ENCODE assay signal across 10 cellular contexts in genomic region chr5:88979244-88979643, GRCh38.
DNase-seq lines count a peak whose midpoint lies in the region; ATAC-seq and TF ChIP-seq lines count a peak whose summit lies in the region.
"Had no signal": no experiment of that assay in that cellular context is flagged by ENCODE, and none has a peak within 500 bp of the region (broad histone marks: within the 10 kb centered on the region; RNA-seq: fewer than 3 reads in every experiment).

No MANE protein-coding gene starts in this region.

- no peak overlapping the region for H4K5ac ChIP-seq in mesendoderm (ENCODE audit: low read length)

- H2AFZ ChIP-seq in OCI-LY3 (ENCODE audit: low read depth, low read length): peak overlapping the region; percentile 64; the same call in 1 of the 2 replicates

- POLR2A ChIA-PET in naive thymus-derived CD4-positive, alpha-beta T cell (lab: Charles Lee): no interaction called here

- H3K36me3 ChIP-seq in OCI-LY3 (replicated peaks; ENCODE audit: low read depth, low read length) (no peaks in the 10 kb centered on the region), mesendoderm (ENCODE audit: control insufficient read depth, insufficient read depth, low read length) (no peaks in the 10 kb centered on the region)
- no peaks in the 10 kb centered on the region for H3K36me3 ChIP-seq in naive thymus-derived CD4-positive, alpha-beta T cell (ENCODE audit: control insufficient read depth in 2 of 3, insufficient read depth in 3 of 3, low read length in 3 of 3)

- no peak overlapping the region for H3K27ac ChIP-seq in OCI-LY3 (ENCODE audit: low read length)
- no peak overlapping the region for H3K27ac ChIP-seq in mesendoderm (ENCODE audit: low read depth, low read length)
- no peak overlapping the region for H3K27ac ChIP-seq in naive thymus-derived CD4-positive, alpha-beta T cell (ENCODE audit: low read depth, low read length)
- H3K27ac ChIP-seq: epithelial cell of prostate had no signal

- H3K18ac ChIP-seq in mesendoderm (ENCODE audit: low read length): no peak overlapping the region

- H3K27me3 Mint-ChIP-seq in naive thymus-derived CD4-positive, alpha-beta T cell: no peaks in the 10 kb centered on the region
- H3K27me3 Mint-ChIP-seq in chondrocyte (ENCODE audit: low read depth): no peaks in the 10 kb centered on the region

- no peak overlapping the region for H3K23ac ChIP-seq in mesendoderm (ENCODE audit: low read length)

- H3K27me3 ChIP-seq in OCI-LY3 (ENCODE audit: low read depth, low read length) (no peaks in the 10 kb centered on the region), mesendoderm (ENCODE audit: insufficient read depth, low read length, poor library complexity) (no peaks in the 10 kb centered on the region)
- no peaks in the 10 kb centered on the region for H3K27me3 ChIP-seq in naive thymus-derived CD4-positive, alpha-beta T cell (ENCODE audit: control insufficient read depth in 2 of 2, insufficient read depth in 2 of 2, low read length in 2 of 2)

- H2AK5ac ChIP-seq in mesendoderm (ENCODE audit: low read length): no peak overlapping the region

- DNase-seq in mesendoderm (peak; percentile 26), chondrocyte (ENCODE audit: low spot score) (no peak), NCI-H2107 treated with DMSO at 0.1 percent for 48 hours (lab: John Stamatoyannopoulos, UW; ENCODE audit: unreplicated experiment) (no peak)
- no peak for DNase-seq in naive thymus-derived CD4-positive, alpha-beta T cell
- DNase-seq in stimulated activated naive CD4-positive, alpha-beta T cell (lab: John Stamatoyannopoulos, UW): no peak

- no peaks in the 10 kb centered on the region for H3K79me1 ChIP-seq in mesendoderm (ENCODE audit: low read length)

- H4K8ac ChIP-seq in mesendoderm (ENCODE audit: low read depth, low read length): no peak overlapping the region

- peaks cover 0 to 12% (median 0%) of the 10 kb centered on the region in 11 donors for H3K9me3 Mint-ChIP-seq in naive thymus-derived CD4-positive, alpha-beta T cell
- H3K9me3 Mint-ChIP-seq in chondrocyte (ENCODE audit: low read depth): peaks cover 3% of the 10 kb centered on the region

- H2BK5ac ChIP-seq in mesendoderm (ENCODE audit: low read length): no peak overlapping the region

- WGBS in mesendoderm (ENCODE audit: extremely low coverage, insufficient coverage, low lambda C conversion rate): no CpG with 5 or more reads among the region's 3 CpGs

- H4K20me1 ChIP-seq in OCI-LY3 (ENCODE audit: insufficient read depth, low read length): no peaks in the 10 kb centered on the region

- 0 out of 2 replicates have a peak overlapping the region, but pooled peaks have one; percentile 11 for H3K4me2 ChIP-seq in OCI-LY3 (ENCODE audit: low read length)
- H3K4me2 ChIP-seq in mesendoderm (ENCODE audit: low read length): no peak overlapping the region

- H2BK120ac ChIP-seq in mesendoderm (ENCODE audit: low read depth, low read length): no peak overlapping the region

- no peaks in the 10 kb centered on the region for H3K9me3 ChIP-seq in OCI-LY3 (ENCODE audit: insufficient read depth, low read length)
- H3K9me3 ChIP-seq in naive thymus-derived CD4-positive, alpha-beta T cell (ENCODE audit: control insufficient read depth in 2 of 3, low read length in 3 of 3): no peaks in the 10 kb centered on the region

- CTCF ChIA-PET in naive thymus-derived CD4-positive, alpha-beta T cell (lab: Charles Lee): no interaction called here

- no peak overlapping the region for H3K56ac ChIP-seq in mesendoderm (ENCODE audit: low read length)

- ATAC-seq in GM19035 (IDR thresholded peaks at IDR 0.05; ENCODE audit: unreplicated experiment) (peak; percentile 69), HG02852 (IDR thresholded peaks at IDR 0.05; ENCODE audit: unreplicated experiment) (peak; percentile 54)
- no peak for ATAC-seq in naive thymus-derived CD4-positive, alpha-beta T cell
- ATAC-seq: Panc1 had no signal

- H3K9ac ChIP-seq in OCI-LY3 (ENCODE audit: low read length) (no peak overlapping the region), mesendoderm (ENCODE audit: low read length) (no peak overlapping the region)

- TF ChIP-seq CTCF in OCI-LY3 (IDR thresholded peaks at IDR 0.05; ENCODE audit: low read depth, low read length): no peak
- TF ChIP-seq CTCF in chondrocyte (IDR thresholded peaks at IDR 0.05): no peak

- no peaks in the 10 kb centered on the region for H3K36me3 Mint-ChIP-seq in naive thymus-derived CD4-positive, alpha-beta T cell
- no peaks in the 10 kb centered on the region for H3K36me3 Mint-ChIP-seq in chondrocyte (ENCODE audit: low read depth)

- H3K79me2 ChIP-seq in OCI-LY3 (ENCODE audit: low read length) (no peaks in the 10 kb centered on the region), mesendoderm (ENCODE audit: control insufficient read depth, insufficient read depth, low read length) (no peaks in the 10 kb centered on the region)

- H3K4me1 ChIP-seq in OCI-LY3 (ENCODE audit: low read length) (peaks cover 11% of the 10 kb centered on the region), mesendoderm (ENCODE audit: control insufficient read depth, low read depth, low read length) (no peaks in the 10 kb centered on the region)
- no peaks in the 10 kb centered on the region for H3K4me1 ChIP-seq in naive thymus-derived CD4-positive, alpha-beta T cell (ENCODE audit: control insufficient read depth in 2 of 2, insufficient read depth in 2 of 2, low read length in 2 of 2)

- no peak overlapping the region for H2BK15ac ChIP-seq in mesendoderm (replicated peaks; ENCODE audit: low read depth)

- H3K4me3 Mint-ChIP-seq in naive thymus-derived CD4-positive, alpha-beta T cell: no peak overlapping the region
- no peak overlapping the region for H3K4me3 Mint-ChIP-seq in chondrocyte (ENCODE audit: unreplicated experiment)

- H3K27ac Mint-ChIP-seq in naive thymus-derived CD4-positive, alpha-beta T cell: no peak overlapping the region
- H3K27ac Mint-ChIP-seq in chondrocyte (ENCODE audit: unreplicated experiment): no peak overlapping the region

- H3K4ac ChIP-seq in mesendoderm (ENCODE audit: low read depth, low read length): no peak overlapping the region

- no peak overlapping the region for H3K4me3 ChIP-seq in OCI-LY3 (ENCODE audit: low read length)
- no peak overlapping the region for H3K4me3 ChIP-seq in mesendoderm (ENCODE audit: low read length)
- H3K4me3 ChIP-seq in naive thymus-derived CD4-positive, alpha-beta T cell (ENCODE audit: low read length): no peak overlapping the region

- peaks cover 0 to 8% (median 0%) of the 10 kb centered on the region in 7 donors for H3K4me1 Mint-ChIP-seq in naive thymus-derived CD4-positive, alpha-beta T cell
- H3K4me1 Mint-ChIP-seq in chondrocyte (ENCODE audit: low read depth): no peaks in the 10 kb centered on the region

- intact Hi-C loops in naive thymus-derived CD4-positive, alpha-beta T cell (cut with micrococcal nuclease): no loop called here
